9 cellular contexts compared by ENCODE assay signal in the genomic region with DNA sequence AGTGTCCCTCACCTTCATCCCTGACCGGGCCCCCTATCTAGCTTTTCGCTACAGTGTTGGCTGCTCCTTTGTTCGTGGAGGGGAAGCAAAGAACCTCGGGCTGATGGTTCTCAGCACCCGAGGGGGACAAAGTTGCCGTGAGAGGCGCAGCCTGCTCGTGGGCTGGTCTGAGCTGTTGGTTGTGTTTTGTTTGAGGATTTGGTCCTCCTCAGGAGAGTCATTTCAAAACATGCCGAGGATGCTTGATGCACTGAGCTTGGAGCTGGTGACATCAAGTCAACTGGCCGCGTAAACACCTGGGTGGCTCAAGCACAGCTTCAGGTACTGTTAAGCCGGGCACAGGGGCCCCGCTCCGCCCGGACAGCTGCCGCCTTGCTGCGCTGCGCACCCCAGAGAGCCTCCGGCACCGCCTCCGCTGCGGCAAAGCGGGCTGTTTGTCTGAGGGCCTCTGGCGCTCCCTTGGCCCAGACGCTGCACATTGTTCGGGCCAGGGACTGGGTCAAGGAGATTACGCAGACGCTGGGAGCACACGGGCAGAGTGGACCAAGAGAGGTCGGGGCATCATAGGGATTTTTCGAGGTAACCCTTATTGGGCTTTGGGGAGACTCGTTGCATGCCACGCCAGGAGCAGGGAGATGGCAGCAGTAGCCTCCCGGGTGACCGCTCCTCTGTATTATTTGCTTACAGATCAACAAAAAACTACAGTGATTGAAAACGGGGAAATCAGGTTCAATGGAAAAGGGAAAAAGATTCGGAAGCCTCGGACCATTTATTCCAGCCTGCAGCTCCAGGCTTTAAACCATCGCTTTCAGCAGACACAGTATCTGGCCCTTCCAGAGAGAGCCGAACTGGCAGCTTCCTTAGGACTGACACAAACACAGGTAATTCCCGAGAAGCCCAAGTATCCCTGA. TPM values are rescaled to one million over a fixed set of nuclear protein-coding genes. Genes with fewer than 3 reads are reported as not detected.
A peak's percentile ranks its signal among the peaks of the same experiment; 100 is the strongest.
DNase-seq lines count a peak whose midpoint lies in the region; ATAC-seq and TF ChIP-seq lines count a peak whose summit lies in the region.
"Had no signal": no experiment of that assay in that cellular context is flagged by ENCODE, and none has a peak within 500 bp of the region (broad histone marks: within the 10 kb centered on the region; RNA-seq: fewer than 3 reads in every experiment).

No MANE protein-coding gene starts in this region.

- H3K27ac ChIP-seq in thoracic aorta, result no peak overlapping the region
- H3K27ac ChIP-seq in heart right ventricle, result no peak overlapping the region

- H3K4me1 Mint-ChIP-seq in activated naive CD4-positive, alpha-beta T cell treated with anti-CD3 and anti-CD28 coated beads, Interleukin-2, amount 50 U/mL, for 24 hours, result peaks cover 18% of the 10 kb centered on the region
- H3K4me1 Mint-ChIP-seq in activated CD4-positive, alpha-beta memory T cell treated with anti-CD3 and anti-CD28 coated beads for 36 hours (ENCODE audit: low read depth), result peaks cover 20% of the 10 kb centered on the region

- H3K4me3 ChIP-seq in thoracic aorta (peak overlapping the region; percentile 60), heart right ventricle (peak overlapping the region in 5 of 10 donors; percentile 37 to 48 (median 44))

- TF ChIP-seq CTCF in thoracic aorta (IDR thresholded peaks at IDR 0.05), result no peak
- TF ChIP-seq CTCF in heart right ventricle (IDR thresholded peaks at IDR 0.05), result no peak

- H3K36me3 ChIP-seq in thoracic aorta, result no peaks in the 10 kb centered on the region
- no peaks in the 10 kb centered on the region for H3K36me3 ChIP-seq in heart right ventricle

- no peak for DNase-seq in activated naive CD4-positive, alpha-beta T cell treated with Interleukin-2 at 50 U/mL for 16 hours
- no peak for DNase-seq in activated CD4-positive, alpha-beta memory T cell treated with anti-CD3 and anti-CD28 coated beads for 36 hours
- DNase-seq in left kidney (ENCODE audit: low read depth, low spot score) (peak; percentile 41), thoracic aorta (ENCODE audit: low spot score) (no peak), heart right ventricle (no peak), GF-D8 (lab: John Stamatoyannopoulos, UW) (no peak)

- intact Hi-C loops in activated CD4-positive, alpha-beta memory T cell treated with anti-CD3 and anti-CD28 coated beads for 36 hours (cut with micrococcal nuclease), result no loop called here
- intact Hi-C loops in heart right ventricle (cut with DNase I), result no loop called here

- ATAC-seq in thoracic aorta (ENCODE audit: insufficient number of reproducible peaks, low FRiP score, low read depth), result no peak
- no peak for ATAC-seq in GM19395 (IDR thresholded peaks at IDR 0.05; ENCODE audit: unreplicated experiment)
- ATAC-seq in heart right ventricle, result no peak

- H3K27me3 ChIP-seq in thoracic aorta (replicated peaks; ENCODE audit: insufficient read depth) (peaks cover 56% of the 10 kb centered on the region), heart right ventricle (peaks cover 53 to 100% (median 100%) of the 10 kb centered on the region in 7 donors)

- peaks cover 13 to 17% of the 10 kb centered on the region in 2 donors for H3K4me1 ChIP-seq in thoracic aorta (ENCODE audit: control insufficient read depth in 1 of 2, low read depth in 2 of 2)
- peaks cover 5 to 31% (median 24%) of the 10 kb centered on the region in 9 donors for H3K4me1 ChIP-seq in heart right ventricle

- 9 to 15% methylated on average over 38 to 41 of the region's 41 CpGs for WGBS in heart right ventricle, 2 donors

- H3K27me3 Mint-ChIP-seq in activated naive CD4-positive, alpha-beta T cell treated with anti-CD3 and anti-CD28 coated beads, Interleukin-2, amount 50 U/mL, for 24 hours, result peaks cover 65% of the 10 kb centered on the region
- H3K27me3 Mint-ChIP-seq in activated CD4-positive, alpha-beta memory T cell treated with anti-CD3 and anti-CD28 coated beads for 36 hours, result peaks cover 84% of the 10 kb centered on the region

- POLR2A ChIA-PET in activated CD4-positive, alpha-beta memory T cell treated with anti-CD3 and anti-CD28 coated beads for 36 hours (lab: Charles Lee), result no interaction called here

- H3K27ac Mint-ChIP-seq in activated naive CD4-positive, alpha-beta T cell treated with anti-CD3 and anti-CD28 coated beads, Interleukin-2, amount 50 U/mL, for 24 hours, result no peak overlapping the region
- no peak overlapping the region for H3K27ac Mint-ChIP-seq in activated CD4-positive, alpha-beta memory T cell treated with anti-CD3 and anti-CD28 coated beads for 36 hours

- H3K9me3 ChIP-seq in thoracic aorta (no peaks in the 10 kb centered on the region), heart right ventricle (no peaks in the 10 kb centered on the region)

- CTCF ChIA-PET in activated CD4-positive, alpha-beta memory T cell treated with anti-CD3 and anti-CD28 coated beads for 36 hours (lab: Charles Lee), result interaction anchor here (0.9 to 2.9 kb wide), 2 partner anchors 14 to 20 kb away, joined by 3 to 11 read pairs; no protein-coding TSS in a partner anchor

- H3K9me3 Mint-ChIP-seq in activated naive CD4-positive, alpha-beta T cell treated with anti-CD3 and anti-CD28 coated beads, Interleukin-2, amount 50 U/mL, for 24 hours, result peaks cover 11% of the 10 kb centered on the region
- no peaks in the 10 kb centered on the region for H3K9me3 Mint-ChIP-seq in activated CD4-positive, alpha-beta memory T cell treated with anti-CD3 and anti-CD28 coated beads for 36 hours

- H3K4me3 Mint-ChIP-seq in activated naive CD4-positive, alpha-beta T cell treated with anti-CD3 and anti-CD28 coated beads, Interleukin-2, amount 50 U/mL, for 24 hours, result peak overlapping the region; percentile 82
- peak overlapping the region; percentile 53 for H3K4me3 Mint-ChIP-seq in activated CD4-positive, alpha-beta memory T cell treated with anti-CD3 and anti-CD28 coated beads for 36 hours

- H3K36me3 Mint-ChIP-seq in activated naive CD4-positive, alpha-beta T cell treated with anti-CD3 and anti-CD28 coated beads, Interleukin-2, amount 50 U/mL, for 24 hours, result peaks cover 4% of the 10 kb centered on the region
- H3K36me3 Mint-ChIP-seq in activated CD4-positive, alpha-beta memory T cell treated with anti-CD3 and anti-CD28 coated beads for 36 hours, result peaks cover 7% of the 10 kb centered on the region

RNA-seq across cellular contexts. Expression of a gene that starts 1.9 kb away (rescaled TPM):
- not detected for total RNA-seq in activated CD4-positive, alpha-beta memory T cell treated with anti-CD3 and anti-CD28 coated beads for 36 hours
- total RNA-seq in thoracic aorta, result not detected
- total RNA-seq in heart right ventricle, result not detected
- not detected for polyA plus RNA-seq in heart right ventricle
- total RNA-seq: dermis microvascular lymphatic vessel endothelial cell had no signal

RNA-seq across cellular contexts. Expression of a gene that starts 17.4 kb away (rescaled TPM):
- not detected for total RNA-seq in activated CD4-positive, alpha-beta memory T cell treated with anti-CD3 and anti-CD28 coated beads for 36 hours
- total RNA-seq in thoracic aorta (under 1 TPM in 1 of 2 donors, not detected in 1; 0.92 TPM), heart right ventricle (not detected)
- polyA plus RNA-seq in heart right ventricle, result under 1 TPM in 1 of 2 donors, not detected in 1; 0.09 TPM
- total RNA-seq: dermis microvascular lymphatic vessel endothelial cell had no signal
